Comparison of ENCODE assay signal across 15 cellular contexts in the genomic region with DNA sequence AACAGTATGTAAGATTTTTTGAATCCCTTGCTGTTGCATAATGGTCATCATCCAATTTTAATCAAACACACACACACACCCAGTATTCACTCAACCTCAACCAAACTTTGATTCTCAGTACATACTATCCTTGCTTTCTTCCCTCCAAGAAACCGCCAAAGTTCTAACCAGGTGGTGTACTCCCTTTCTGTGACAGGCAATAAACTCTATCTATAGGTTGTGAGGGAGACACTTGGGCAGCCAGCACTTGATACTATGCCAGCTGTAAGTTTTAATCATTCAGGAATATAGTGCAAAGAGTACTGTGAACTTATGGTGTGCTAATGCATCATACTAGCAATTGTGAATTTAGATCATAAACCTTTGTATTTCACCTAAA.
A peak's percentile ranks its signal among the peaks of the same experiment; 100 is the strongest.
DNase-seq lines count a peak whose midpoint lies in the region; ATAC-seq and TF ChIP-seq lines count a peak whose summit lies in the region.
"Had no signal": no experiment of that assay in that cellular context is flagged by ENCODE, and none has a peak within 500 bp of the region (broad histone marks: within the 10 kb centered on the region; RNA-seq: fewer than 3 reads in every experiment).

No MANE protein-coding gene starts in this region.

- peaks cover 3% of the 10 kb centered on the region for H3K27me3 Mint-ChIP-seq in nephron progenitor cell (ENCODE audit: low read depth, poor library complexity)
- H3K27me3 Mint-ChIP-seq: naive thymus-derived CD8-positive, alpha-beta T cell had no signal

- H3K36me3 Mint-ChIP-seq in nephron progenitor cell (ENCODE audit: low read depth) = peaks cover 11% of the 10 kb centered on the region

- ATAC-seq in GM18909 (IDR thresholded peaks at IDR 0.05; ENCODE audit: poor library complexity, unreplicated experiment) (peak; percentile 26), GM21825 (IDR thresholded peaks at IDR 0.05; ENCODE audit: unreplicated experiment) (peak; percentile 14), HG03442 (IDR thresholded peaks at IDR 0.05; ENCODE audit: unreplicated experiment) (peak; percentile 12)
- ATAC-seq: naive thymus-derived CD8-positive, alpha-beta T cell had no signal

- no peak for TF ChIP-seq POLR2A in testis (IDR thresholded peaks at IDR 0.05)

- 68 to 71% methylated on average over 1 of the region's 1 CpG for WGBS in testis, 2 donors

- no peak for DNase-seq in nephron progenitor cell
- DNase-seq in testis = no peak
- no peak for DNase-seq in amniotic stem cell (lab: John Stamatoyannopoulos, UW)
- DNase-seq in foreskin melanocyte = no peak
- DNase-seq in activated T-cell treated with anti-CD3 and anti-CD28 coated beads, Interleukin-2, amount 50 U/mL, for 1 hour = no peak
- DNase-seq: anterior cingulate cortex; kidney; naive thymus-derived CD8-positive, alpha-beta T cell; NCI-H2029 had no signal

- peaks cover 10% of the 10 kb centered on the region for H3K4me1 ChIP-seq in testis

- no peak overlapping the region for H3K4me3 ChIP-seq in testis
- H3K4me3 ChIP-seq: right atrium auricular region, SJSA1 had no signal

- H3K27me3 ChIP-seq in testis = no peaks in the 10 kb centered on the region
- H3K27me3 ChIP-seq: right atrium auricular region, SJSA1 had no signal

- H3K27ac Mint-ChIP-seq in nephron progenitor cell = peak overlapping the region; percentile 5

- H3K4me3 Mint-ChIP-seq in nephron progenitor cell = no peak overlapping the region
- H3K4me3 Mint-ChIP-seq: naive thymus-derived CD8-positive, alpha-beta T cell had no signal

- TF ChIP-seq CTCF in nephron progenitor cell (IDR thresholded peaks at IDR 0.05) = no peak
- TF ChIP-seq CTCF in testis (IDR thresholded peaks at IDR 0.05) = no peak

- intact Hi-C loops in testis (cut with DNase I; ENCODE audit: low total_unique reads) = no loop called here

- H3K27ac ChIP-seq in testis = no peak overlapping the region
- H3K27ac ChIP-seq: KMS-11, right atrium auricular region, SJSA1 had no signal

- H3K4me1 Mint-ChIP-seq in nephron progenitor cell = no peaks in the 10 kb centered on the region

- H3K36me3 ChIP-seq in testis (ENCODE audit: low read depth, missing control alignments) = no peaks in the 10 kb centered on the region
- H3K36me3 ChIP-seq: right atrium auricular region had no signal

- no peaks in the 10 kb centered on the region for H3K9me3 Mint-ChIP-seq in nephron progenitor cell
- H3K9me3 Mint-ChIP-seq: naive thymus-derived CD8-positive, alpha-beta T cell had no signal

- H3K9me3 ChIP-seq in testis = no peaks in the 10 kb centered on the region
- H3K9me3 ChIP-seq: right atrium auricular region, SJSA1 had no signal
